8 cellular contexts compared by ENCODE assay signal in the genomic region with DNA sequence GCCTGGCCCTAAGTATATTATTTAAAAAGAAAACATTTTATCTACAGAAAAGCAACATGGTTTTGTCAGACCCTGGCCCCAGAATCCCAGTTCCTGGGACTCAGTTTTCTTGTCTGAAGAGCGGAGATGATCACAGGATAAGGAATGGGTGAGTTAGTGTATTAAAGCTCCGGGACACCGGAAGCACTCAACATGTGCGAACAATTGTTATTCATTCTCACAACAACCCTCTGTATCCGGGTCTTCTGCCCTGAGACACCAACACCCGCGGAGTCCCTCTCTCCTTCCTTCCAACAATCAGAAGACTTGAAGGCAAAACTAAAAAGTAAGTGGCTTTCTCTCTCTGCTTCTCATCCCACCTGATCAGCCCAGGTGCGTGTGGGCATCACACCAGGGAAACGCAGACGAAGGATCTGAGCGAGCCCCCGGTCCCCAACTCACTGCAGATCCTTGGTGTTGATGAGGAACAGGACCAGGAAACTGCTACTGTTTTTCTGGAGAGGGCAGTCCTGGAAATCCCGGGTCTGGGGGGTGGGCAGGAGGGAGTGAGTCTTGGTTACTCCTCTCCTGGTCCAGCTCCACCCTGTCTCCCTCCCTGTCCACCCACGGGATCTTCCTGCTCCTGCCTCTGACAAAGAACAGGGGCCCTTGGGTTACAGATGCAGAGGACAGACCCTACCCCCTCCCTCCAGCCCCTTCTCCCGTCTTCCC. TPM values are rescaled to one million over a fixed set of nuclear protein-coding genes. Genes with fewer than 3 reads are reported as not detected.
DNase-seq lines count a peak whose midpoint lies in the region; ATAC-seq and TF ChIP-seq lines count a peak whose summit lies in the region.
"Had no signal": no experiment of that assay in that cellular context is flagged by ENCODE, and none has a peak within 500 bp of the region (broad histone marks: within the 10 kb centered on the region; RNA-seq: fewer than 3 reads in every experiment).

No MANE protein-coding gene starts in this region.

- H3K9ac ChIP-seq in Karpas-422 (ENCODE audit: low read length) (peak overlapping the region; percentile 93), duodenal mucosa (ENCODE audit: low read depth in 1 of 2, low read length in 2 of 2) (peak overlapping the region in 1 of 2 donors; percentile 75), skeletal muscle satellite cell (ENCODE audit: low read depth, low read length) (peak overlapping the region; percentile 92)

- peak overlapping the region; percentile 63; the same call in 1 of the 2 replicates for H2AFZ ChIP-seq in Karpas-422 (ENCODE audit: low read length)

- H3K4me3 ChIP-seq in Karpas-422 (ENCODE audit: low read length) (peak overlapping the region; percentile 74), duodenal mucosa (ENCODE audit: low read depth in 1 of 2, low read length in 2 of 2) (peak overlapping the region; percentile 84), skeletal muscle satellite cell (ENCODE audit: low read length) (peak overlapping the region; percentile 81), upper lobe of right lung (no peak overlapping the region)

- no peaks in the 10 kb centered on the region for H3K27me3 ChIP-seq in Karpas-422 (ENCODE audit: low read length)
- no peaks in the 10 kb centered on the region for H3K27me3 ChIP-seq in duodenal mucosa (ENCODE audit: control insufficient read depth in 1 of 2, insufficient read depth in 2 of 2, low read length in 2 of 2)
- H3K27me3 ChIP-seq in skeletal muscle satellite cell (ENCODE audit: control insufficient read depth, insufficient read depth, low read length): no peaks in the 10 kb centered on the region
- no peaks in the 10 kb centered on the region for H3K27me3 ChIP-seq in upper lobe of right lung

- TF ChIP-seq CTCF in GM10266 (IDR thresholded peaks at IDR 0.05; ENCODE audit: control insufficient read depth, insufficient read depth, low read depth, missing control alignments): no peak
- no peak for TF ChIP-seq CTCF in upper lobe of right lung (IDR thresholded peaks at IDR 0.05)

- intact Hi-C loops in head of caudate nucleus (cut with DNase I) (loop anchor here (5.0 to 10.0 kb wide), 2 partner anchors 127 to 201 kb away; a partner anchor contains a TSS), upper lobe of right lung (cut with DNase I) (no loop called here)

- H3K36me3 ChIP-seq in Karpas-422 (ENCODE audit: insufficient read depth, low read length): no peaks in the 10 kb centered on the region
- peaks cover 15 to 22% of the 10 kb centered on the region in 2 donors for H3K36me3 ChIP-seq in duodenal mucosa (ENCODE audit: control insufficient read depth in 1 of 2, insufficient read depth in 2 of 2, low read length in 2 of 2)
- H3K36me3 ChIP-seq in skeletal muscle satellite cell (ENCODE audit: insufficient read depth, low read length): peaks cover 19% of the 10 kb centered on the region
- H3K36me3 ChIP-seq in upper lobe of right lung: peaks cover 12% of the 10 kb centered on the region

- H3K4me2 ChIP-seq in Karpas-422 (ENCODE audit: low read depth, low read length, poor library complexity, severe bottlenecking) (peak overlapping the region; percentile 83), skeletal muscle satellite cell (ENCODE audit: low read length) (peak overlapping the region; percentile 94)

- DNase-seq in Karpas-422 (no peak), GM10266 (ENCODE audit: extremely low spot score) (no peak), head of caudate nucleus (no peak), upper lobe of right lung (no peak)
- DNase-seq: activated effector memory CD4-positive, alpha-beta T cell treated with Interleukin-2 at 50 U/mL for 16 hours; midbrain had no signal

- H3K27ac ChIP-seq in Karpas-422 (ENCODE audit: low read length) (peak overlapping the region; percentile 75; the same call in 1 of the 2 replicates), duodenal mucosa (ENCODE audit: low read depth, low read length) (no peak overlapping the region), upper lobe of right lung (no peak overlapping the region)

- H3K4me1 ChIP-seq in Karpas-422 (ENCODE audit: low read length): peaks cover 33% of the 10 kb centered on the region
- H3K4me1 ChIP-seq in duodenal mucosa (ENCODE audit: control insufficient read depth in 1 of 2, insufficient read depth in 2 of 2, low read length in 2 of 2): peaks cover 26 to 29% of the 10 kb centered on the region in 2 donors
- H3K4me1 ChIP-seq in skeletal muscle satellite cell (ENCODE audit: control insufficient read depth, insufficient read depth, low read length): peaks cover 26% of the 10 kb centered on the region
- peaks cover 25% of the 10 kb centered on the region for H3K4me1 ChIP-seq in upper lobe of right lung

- 0 out of 2 replicates have a peak, but pooled peaks cover 3% of the 10 kb centered on the region for H3K79me2 ChIP-seq in Karpas-422 (ENCODE audit: low read length)

- no peaks in the 10 kb centered on the region for H3K9me2 ChIP-seq in Karpas-422 (replicated peaks; ENCODE audit: insufficient read depth, low read length)

- H4K20me1 ChIP-seq in Karpas-422 (ENCODE audit: insufficient read depth, low read depth, low read length): no peaks in the 10 kb centered on the region

- no peaks in the 10 kb centered on the region for H3K9me3 ChIP-seq in Karpas-422 (ENCODE audit: low read length)
- no peaks in the 10 kb centered on the region for H3K9me3 ChIP-seq in duodenal mucosa (ENCODE audit: control insufficient read depth in 1 of 2, low read length in 2 of 2)
- no peaks in the 10 kb centered on the region for H3K9me3 ChIP-seq in skeletal muscle satellite cell (replicated peaks; ENCODE audit: low read length)
- no peaks in the 10 kb centered on the region for H3K9me3 ChIP-seq in upper lobe of right lung

- no peak for ATAC-seq in upper lobe of right lung

RNA-seq across cellular contexts. Expression of a gene that starts 2.0 kb away (rescaled TPM):
- total RNA-seq in Karpas-422 (2014; rRNA removed; shearing (Covaris generic); ENCODE audit: low replicate concordance): 34.7 and 41.8 TPM in 2 replicates
- total RNA-seq in skeletal muscle satellite cell (2012; rRNA removed): 31.2 and 33.2 TPM in 2 replicates
- 81.2 TPM for total RNA-seq in upper lobe of right lung

RNA-seq across cellular contexts. Expression of a gene that starts 4.1 kb away (rescaled TPM):
- 6.5 and 15.7 TPM in 2 replicates for total RNA-seq in Karpas-422 (2014; rRNA removed; shearing (Covaris generic); ENCODE audit: low replicate concordance)
- total RNA-seq in skeletal muscle satellite cell (2012; rRNA removed): 41.6 and 44.6 TPM in 2 replicates
- 88.1 TPM for total RNA-seq in upper lobe of right lung

RNA-seq across cellular contexts. Expression of a gene that starts 14.9 kb away (rescaled TPM):
- not detected in 2 replicates for total RNA-seq in Karpas-422 (2014; rRNA removed; shearing (Covaris generic); ENCODE audit: low replicate concordance)
- 3.0 and 29.9 TPM in 2 replicates for total RNA-seq in skeletal muscle satellite cell (2012; rRNA removed)
- total RNA-seq in upper lobe of right lung: 1,129 TPM

RNA-seq across cellular contexts. Expression of a gene that starts 31.9 kb away (rescaled TPM):
- 3.3 and 18.9 TPM in 2 replicates for total RNA-seq in Karpas-422 (2014; rRNA removed; shearing (Covaris generic); ENCODE audit: low replicate concordance)
- not detected in 2 replicates for total RNA-seq in skeletal muscle satellite cell (2012; rRNA removed)
- 26.0 TPM for total RNA-seq in upper lobe of right lung

RNA-seq across cellular contexts. Expression of a gene that starts 37.2 kb away (rescaled TPM):
- 46.0 and 85.2 TPM in 2 replicates for total RNA-seq in Karpas-422 (2014; rRNA removed; shearing (Covaris generic); ENCODE audit: low replicate concordance)
- not detected in 2 replicates for total RNA-seq in skeletal muscle satellite cell (2012; rRNA removed)
- total RNA-seq in upper lobe of right lung: 31.6 TPM

Comparison
In these comparisons a context has a peak if more than half of its experiments do, and no peak if none do; other contexts are left out.
1. RNA of a gene that starts 14.9 kb away (total RNA-seq): 1,129 TPM in upper lobe of right lung (single experiment); not detected in Karpas-422; every median in the first group is over 1,000 times any median in the second.